In the genomic region with DNA sequence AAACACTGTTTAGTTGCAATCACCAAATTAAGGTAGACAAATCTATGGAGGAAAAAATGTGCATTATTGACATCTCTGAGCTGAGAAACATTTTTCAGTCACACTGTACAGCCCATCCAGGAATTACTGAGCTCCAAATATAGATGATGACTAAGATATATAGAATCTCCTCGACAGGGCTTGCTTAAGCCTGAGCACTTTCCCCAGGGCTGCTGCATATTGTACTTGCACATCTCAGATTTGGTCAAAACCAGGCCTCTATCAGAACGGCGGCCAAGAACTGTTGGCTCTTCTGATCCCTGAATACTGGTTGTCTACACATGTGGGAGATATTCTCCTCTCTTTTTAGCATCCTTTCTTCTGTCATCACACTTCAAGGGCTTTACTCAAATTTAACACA, we compare ENCODE assay signal across 18 cellular contexts.
DNase-seq lines count a peak whose midpoint lies in the region; ATAC-seq and TF ChIP-seq lines count a peak whose summit lies in the region.
"Had no signal": no experiment of that assay in that cellular context is flagged by ENCODE, and none has a peak within 500 bp of the region (broad histone marks: within the 10 kb centered on the region; RNA-seq: fewer than 3 reads in every experiment).

No MANE protein-coding gene starts in this region.

- ATAC-seq in mucosa of descending colon = no peak

- intact Hi-C loops in head of caudate nucleus (cut with DNase I) = no loop called here
- intact Hi-C loops in mucosa of descending colon (cut with DNase I, micrococcal nuclease) = no loop called here

- H3K4me3 ChIP-seq in astrocyte of the spinal cord (ENCODE audit: low read depth, low read length) = no peak overlapping the region
- no peak overlapping the region for H3K4me3 ChIP-seq in mucosa of descending colon
- H3K4me3 ChIP-seq: colonic mucosa, suprapubic skin had no signal

- DNase-seq in AG20443 (ENCODE audit: low spot score) (peak; percentile 71), HT1080 (ENCODE audit: low read depth) (peak; percentile 26), astrocyte of the spinal cord (ENCODE audit: low read depth, low spot score) (peak; percentile 20), iris pigment epithelial cell (ENCODE audit: low read depth) (peak; percentile 55), dermis blood vessel endothelial cell (no peak), NCI-H774 (lab: John Stamatoyannopoulos, UW) (no peak), head of caudate nucleus (no peak), mucosa of descending colon (no peak)
- DNase-seq: activated CD4-positive, alpha-beta memory T cell treated with anti-CD3 and anti-CD28 coated beads, Interleukin-2, amount 10 ng/mL, durations not matched to agents 7 days and 5 days; activated naive CD4-positive, alpha-beta T cell treated with anti-CD3 and anti-CD28 coated beads for 36 hours; CD8-positive, alpha-beta memory T cell; colonic mucosa; DND-41; Kasumi-1; midbrain; NCI-H2107; SIG-M5 had no signal

- in situ Hi-C loops in astrocyte of the spinal cord (cut with HindIII; ENCODE audit: low sequenced_read_pairs) = no loop called here

- no peak for TF ChIP-seq CTCF in astrocyte of the spinal cord (IDR thresholded peaks at IDR 0.05; ENCODE audit: low read depth, low read length)
- no peak for TF ChIP-seq CTCF in mucosa of descending colon (IDR thresholded peaks at IDR 0.05)

- H3K9me3 ChIP-seq in mucosa of descending colon = peaks cover 19% of the 10 kb centered on the region
- H3K9me3 ChIP-seq: colonic mucosa, suprapubic skin had no signal

- no peaks in the 10 kb centered on the region for H3K36me3 ChIP-seq in mucosa of descending colon (ENCODE audit: low read depth)
- H3K36me3 ChIP-seq: colonic mucosa, suprapubic skin had no signal

- no peaks in the 10 kb centered on the region for H3K4me1 ChIP-seq in mucosa of descending colon (ENCODE audit: low read depth)
- H3K4me1 ChIP-seq: colonic mucosa, suprapubic skin had no signal

Comparison
In these comparisons a context has a peak if more than half of its experiments do, and no peak if none do; other contexts are left out.
1. DNase-seq: peak in AG20443 (single experiment), HT1080 (single experiment), astrocyte of the spinal cord (single experiment) and iris pigment epithelial cell (single experiment); none in dermis blood vessel endothelial cell (single experiment), NCI-H774 (single experiment), head of caudate nucleus (0 of 42) and mucosa of descending colon (0 of 3).